ENCODE assay signal across 1 cellular context in the genomic region with DNA sequence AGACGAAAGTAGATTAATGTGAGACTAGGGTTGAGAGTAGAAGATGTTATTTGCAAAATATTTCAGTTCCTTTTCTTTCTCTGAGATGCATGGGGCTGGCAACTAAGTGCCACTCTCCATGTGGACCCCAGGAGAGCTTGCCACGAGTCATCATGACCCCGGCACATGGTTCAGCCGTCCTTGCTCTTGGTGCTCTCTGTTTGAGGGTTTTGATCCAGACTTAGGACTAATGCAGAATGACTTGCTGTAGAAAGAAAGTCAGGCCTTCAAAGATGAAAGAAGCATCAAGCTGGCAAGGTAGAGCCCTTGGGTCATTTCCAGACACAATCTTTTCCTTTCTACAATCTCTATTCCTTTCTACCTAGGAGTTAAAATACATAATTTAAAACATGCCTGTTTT.
TF ChIP-seq lines count a peak whose summit lies in the region.

No MANE protein-coding gene starts in this region.

TF ChIP-seq in HepG2, 621 proteins besides CTCF, POLR2A, EP300 and RAD21 (continued from another document and continues in another):
- TF ChIP-seq, protein P1, sequence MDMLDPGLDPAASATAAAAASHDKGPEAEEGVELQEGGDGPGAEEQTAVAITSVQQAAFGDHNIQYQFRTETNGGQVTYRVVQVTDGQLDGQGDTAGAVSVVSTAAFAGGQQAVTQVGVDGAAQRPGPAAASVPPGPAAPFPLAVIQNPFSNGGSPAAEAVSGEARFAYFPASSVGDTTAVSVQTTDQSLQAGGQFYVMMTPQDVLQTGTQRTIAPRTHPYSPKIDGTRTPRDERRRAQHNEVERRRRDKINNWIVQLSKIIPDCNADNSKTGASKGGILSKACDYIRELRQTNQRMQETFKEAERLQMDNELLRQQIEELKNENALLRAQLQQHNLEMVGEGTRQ (IDR thresholded peaks at IDR 0.05; ENCODE audit: low read depth, low read length), result no peak
- TF ChIP-seq, protein P1 (CRISPR knock-in tag; IDR thresholded peaks at IDR 0.05; ENCODE audit: borderline replicate concordance), result no peak
- no peak for TF ChIP-seq ZNF616 (CRISPR knock-in tag; IDR thresholded peaks at IDR 0.05; ENCODE audit: low read depth)
- no peak for TF ChIP-seq GABPB1 (CRISPR knock-in tag; IDR thresholded peaks at IDR 0.05)
- no peak for TF ChIP-seq KMT2A (CRISPR knock-in tag; IDR thresholded peaks at IDR 0.05)
- no peak for TF ChIP-seq TIGD3 (CRISPR knock-in tag; IDR thresholded peaks at IDR 0.05; ENCODE audit: borderline replicate concordance)
- no peak for TF ChIP-seq ZNF567 (CRISPR knock-in tag; IDR thresholded peaks at IDR 0.05; ENCODE audit: borderline replicate concordance)
- TF ChIP-seq ZNF773 (CRISPR knock-in tag; IDR thresholded peaks at IDR 0.05; ENCODE audit: borderline replicate concordance), result no peak
- TF ChIP-seq HNF4G (IDR thresholded peaks at IDR 0.05; ENCODE audit: borderline replicate concordance, low read depth, low read length), result 0 out of 2 replicates have a peak, but pooled peaks have one; percentile 12
- TF ChIP-seq HNF4G (CRISPR knock-in tag; IDR thresholded peaks at IDR 0.05; ENCODE audit: borderline replicate concordance, low read depth), result no peak
- TF ChIP-seq ZNF800 (CRISPR knock-in tag; IDR thresholded peaks at IDR 0.05), result no peak
- TF ChIP-seq KDM3A (CRISPR knock-in tag; IDR thresholded peaks at IDR 0.05; ENCODE audit: low read depth), result no peak
- no peak for TF ChIP-seq KLF6 (CRISPR knock-in tag; IDR thresholded peaks at IDR 0.05)
- TF ChIP-seq ZBTB39 (CRISPR knock-in tag; IDR thresholded peaks at IDR 0.05), result no peak
- no peak for TF ChIP-seq SNAPC5 (CRISPR knock-in tag; IDR thresholded peaks at IDR 0.05; ENCODE audit: borderline replicate concordance)
- TF ChIP-seq DNMT3B (CRISPR knock-in tag; conservative IDR thresholded peaks at IDR 0.05), result peak; percentile 47; the same call in 1 of the 2 replicates
- no peak for TF ChIP-seq ZNF557 (CRISPR knock-in tag; IDR thresholded peaks at IDR 0.05)
- TF ChIP-seq TBX3 (IDR thresholded peaks at IDR 0.05; ENCODE audit: borderline replicate concordance), result no peak
- TF ChIP-seq STAT6 (CRISPR knock-in tag; IDR thresholded peaks at IDR 0.05; ENCODE audit: borderline replicate concordance), result no peak
- TF ChIP-seq ZKSCAN1 (IDR thresholded peaks at IDR 0.05; ENCODE audit: low read length), result no peak
- peak; percentile 58; the same call in 1 of the 2 replicates for TF ChIP-seq HOXA5 (CRISPR knock-in tag; IDR thresholded peaks at IDR 0.05)
- TF ChIP-seq ELF4 (CRISPR knock-in tag; IDR thresholded peaks at IDR 0.05; ENCODE audit: borderline replicate concordance), result no peak
- no peak for TF ChIP-seq MATR3 (CRISPR knock-in tag; IDR thresholded peaks at IDR 0.05)
- no peak for TF ChIP-seq ZNF674 (CRISPR knock-in tag; IDR thresholded peaks at IDR 0.05; ENCODE audit: low read depth)
- 0 out of 2 replicates have a peak, but pooled peaks have one; percentile 35 for TF ChIP-seq BRCA1 (CRISPR knock-in tag; IDR thresholded peaks at IDR 0.05)
- no peak for TF ChIP-seq TOE1 (CRISPR knock-in tag; IDR thresholded peaks at IDR 0.05)
- TF ChIP-seq ARNT2 (CRISPR knock-in tag; IDR thresholded peaks at IDR 0.05; ENCODE audit: low read depth), result no peak
- TF ChIP-seq SMC3 (IDR thresholded peaks at IDR 0.05; ENCODE audit: low read length), result no peak
- no peak for TF ChIP-seq CEBPZ (IDR thresholded peaks at IDR 0.05; ENCODE audit: low read length)
- TF ChIP-seq ZNF431 (CRISPR knock-in tag; IDR thresholded peaks at IDR 0.05; ENCODE audit: borderline replicate concordance, low read depth), result no peak
- TF ChIP-seq ZNF672 (CRISPR knock-in tag; IDR thresholded peaks at IDR 0.05), result no peak
- no peak for TF ChIP-seq MIER3 (CRISPR knock-in tag; IDR thresholded peaks at IDR 0.05; ENCODE audit: borderline replicate concordance)
- no peak for TF ChIP-seq NR2F2 (IDR thresholded peaks at IDR 0.05; ENCODE audit: borderline replicate concordance, low read depth)
- no peak for TF ChIP-seq HNRNPH1 (optimal IDR thresholded peaks at IDR 0.05; ENCODE audit: low read depth, low read length)
- TF ChIP-seq ZNF781 (CRISPR knock-in tag; IDR thresholded peaks at IDR 0.05; ENCODE audit: borderline replicate concordance, not compliant biosample characterization), result no peak
- TF ChIP-seq PAWR (CRISPR knock-in tag; IDR thresholded peaks at IDR 0.05; ENCODE audit: borderline replicate concordance), result no peak
- TF ChIP-seq ZNF30 (CRISPR knock-in tag; IDR thresholded peaks at IDR 0.05), result no peak
- TF ChIP-seq PRDM4 (CRISPR knock-in tag; IDR thresholded peaks at IDR 0.05; ENCODE audit: borderline replicate concordance), result no peak
- no peak for TF ChIP-seq U2AF2 (IDR thresholded peaks at IDR 0.05; ENCODE audit: low read depth, low read length)
- TF ChIP-seq ZNF564 (CRISPR knock-in tag; IDR thresholded peaks at IDR 0.05), result 0 out of 2 replicates have a peak, but pooled peaks have one; percentile 5
- no peak for TF ChIP-seq ZNF10 (CRISPR knock-in tag; IDR thresholded peaks at IDR 0.05; ENCODE audit: borderline replicate concordance, low read depth)
- no peak for TF ChIP-seq ERF (CRISPR knock-in tag; IDR thresholded peaks at IDR 0.05)
- no peak for TF ChIP-seq SAFB2 (CRISPR knock-in tag; IDR thresholded peaks at IDR 0.05; ENCODE audit: borderline replicate concordance, low read depth)
- no peak for TF ChIP-seq TBP (CRISPR knock-in tag; IDR thresholded peaks at IDR 0.05)
- TF ChIP-seq SMYD3 (CRISPR knock-in tag; IDR thresholded peaks at IDR 0.05), result no peak
- TF ChIP-seq HDAC2 (CRISPR knock-in tag; IDR thresholded peaks at IDR 0.05), result no peak
- no peak for TF ChIP-seq HDAC6 (IDR thresholded peaks at IDR 0.05; ENCODE audit: low read depth, low read length)
- peak; percentile 55; the same call in 1 of the 2 replicates for TF ChIP-seq ZNF232 (CRISPR knock-in tag; IDR thresholded peaks at IDR 0.05; ENCODE audit: borderline replicate concordance)
- peak; percentile 57; the same call in 1 of the 2 replicates for TF ChIP-seq ZSCAN12 (CRISPR knock-in tag; IDR thresholded peaks at IDR 0.05)
